In genomic region chr6:1396952-1397868, GRCh38 we compare ENCODE assay signal across 8 cellular contexts. TPM values are rescaled to one million over a fixed set of nuclear protein-coding genes. Genes with fewer than 3 reads are reported as not detected.
DNase-seq lines count a peak whose midpoint lies in the region; ATAC-seq, FAIRE-seq and TF ChIP-seq lines count a peak whose summit lies in the region.

No MANE protein-coding gene starts in this region.

- no peaks in the 10 kb centered on the region for H3K9me3 ChIP-seq in CD8-positive, alpha-beta memory T cell (ENCODE audit: low read length)
- H3K9me3 ChIP-seq in kidney (ENCODE audit: control insufficient read depth in 1 of 2, low read length in 2 of 2): no peaks in the 10 kb centered on the region

- POLR2A ChIA-PET in CD8-positive, alpha-beta memory T cell (lab: Charles Lee): interaction anchor here (0.7 kb wide), 1 partner anchor 947 kb away, joined by 4 read pairs; no protein-coding TSS in a partner anchor
- POLR2A ChIA-PET in MCF 10A (lab: Yijun Ruan, JAX): interaction anchor here (0.6 to 1.4 kb wide), 6 partner anchors 11 to 767 kb away, joined by 3 to 5 read pairs (median 3); no protein-coding TSS in a partner anchor

- TF ChIP-seq CTCF in VCaP (conservative IDR thresholded peaks at IDR 0.05) (peak; percentile 79), MCF 10A (IDR thresholded peaks at IDR 0.05; ENCODE audit: unreplicated experiment) (peak; percentile 89), kidney (IDR thresholded peaks at IDR 0.05; ENCODE audit: borderline replicate concordance, extremely low read depth, insufficient read depth) (peak; percentile 83)

- no peak overlapping the region for H3K4me3 ChIP-seq in CD8-positive, alpha-beta memory T cell (ENCODE audit: low read length)
- H3K4me3 ChIP-seq in kidney (ENCODE audit: low read length in 2 of 2): no peak overlapping the region

- H3K4me1 ChIP-seq in CD8-positive, alpha-beta memory T cell (ENCODE audit: insufficient read depth, low read length): no peaks in the 10 kb centered on the region
- H3K4me1 ChIP-seq in kidney (ENCODE audit: control insufficient read depth in 1 of 2, insufficient read depth in 1 of 2, low read depth in 1 of 2, low read length in 2 of 2): no peaks in the 10 kb centered on the region

- peak; percentile 58 for ATAC-seq in GM21619 (IDR thresholded peaks at IDR 0.05; ENCODE audit: unreplicated experiment)
- ATAC-seq in HG02623 (IDR thresholded peaks at IDR 0.05; ENCODE audit: unreplicated experiment): no peak

- BruUV-seq in MCF 10A (replicated peaks; lab: Mats Ljungman, UMichigan): no TSS peak

- peak; percentile 39 to 67 (median 50) for DNase-seq in CD8-positive, alpha-beta memory T cell
- DNase-seq in NCI-H146 (lab: John Stamatoyannopoulos, UW) (peak; percentile 27), MCF 10A (ENCODE audit: unreplicated experiment) (peak; percentile 75), kidney (peak; percentile 84)
- peak; percentile 68 for DNase-seq in stimulated activated CD4-positive, alpha-beta T cell treated with anti-CD3 and anti-CD28 coated beads, Interleukin-1b, Interleukin-23, amount 100 ng/mL, for 48 hours

- H3K4me1 Mint-ChIP-seq in CD8-positive, alpha-beta memory T cell: peaks cover 5 to 15% (median 5%) of the 10 kb centered on the region in 3 donors
- peaks cover 9% of the 10 kb centered on the region for H3K4me1 Mint-ChIP-seq in MCF 10A (ENCODE audit: insufficient read depth, unreplicated experiment)

- H3K9me3 Mint-ChIP-seq in CD8-positive, alpha-beta memory T cell: no peaks in the 10 kb centered on the region
- H3K9me3 Mint-ChIP-seq in MCF 10A (ENCODE audit: unreplicated experiment): no peaks in the 10 kb centered on the region

- no peaks in the 10 kb centered on the region for H3K36me3 ChIP-seq in CD8-positive, alpha-beta memory T cell (ENCODE audit: insufficient read depth, low read length)
- no peaks in the 10 kb centered on the region for H3K36me3 ChIP-seq in kidney (ENCODE audit: control insufficient read depth in 1 of 2, insufficient read depth in 2 of 2, low read length in 2 of 2)

- H3K27me3 ChIP-seq in CD8-positive, alpha-beta memory T cell (ENCODE audit: insufficient read depth, low read length, poor library complexity, severe bottlenecking): peaks cover 31% of the 10 kb centered on the region

- intact Hi-C loops in MCF 10A (cut with micrococcal nuclease) (loop anchor here (1.0 to 5.0 kb wide), 5 partner anchors 33 to 1210 kb away; no protein-coding TSS in a partner anchor), kidney (cut with DNase I) (loop anchor here (10.0 kb wide), 1 partner anchor 812 kb away; no protein-coding TSS in a partner anchor)

- H3K27ac ChIP-seq in CD8-positive, alpha-beta memory T cell (ENCODE audit: low read depth, low read length): no peak overlapping the region
- H3K27ac ChIP-seq in VCaP (no peak overlapping the region), kidney (ENCODE audit: low read depth in 2 of 2, low read length in 2 of 2) (no peak overlapping the region)

- H3K36me3 Mint-ChIP-seq in CD8-positive, alpha-beta memory T cell: no peaks in the 10 kb centered on the region
- H3K36me3 Mint-ChIP-seq in MCF 10A (ENCODE audit: insufficient read depth, unreplicated experiment): peaks cover 19% of the 10 kb centered on the region

- CTCF ChIA-PET in CD8-positive, alpha-beta memory T cell (lab: Charles Lee): interaction anchor here (0.9 to 3.5 kb wide), 16 partner anchors 9 to 1210 kb away, joined by 3 to 26 read pairs (median 4); no protein-coding TSS in a partner anchor
- CTCF ChIA-PET in MCF 10A (lab: Yijun Ruan, JAX): interaction anchor here (0.6 to 3.1 kb wide), 29 partner anchors 8 to 1212 kb away, joined by 3 to 21 read pairs (median 4); no protein-coding TSS in a partner anchor

- H3K27me3 Mint-ChIP-seq in CD8-positive, alpha-beta memory T cell: peaks cover 32 to 53% of the 10 kb centered on the region in 2 donors
- H3K27me3 Mint-ChIP-seq in MCF 10A (ENCODE audit: insufficient read depth, unreplicated experiment): no peaks in the 10 kb centered on the region

- no peak overlapping the region for H3K9ac ChIP-seq in kidney (ENCODE audit: low read length in 2 of 2)

- no peak for FAIRE-seq in kidney (lab: Jason Lieb, UNC)

- peak overlapping the region in 2 of 8 donors; percentile 20 to 27 for H3K27ac Mint-ChIP-seq in CD8-positive, alpha-beta memory T cell
- H3K27ac Mint-ChIP-seq in MCF 10A (ENCODE audit: low read depth, unreplicated experiment): peak overlapping the region; percentile 69

- peak overlapping the region in 1 of 7 donors; percentile 20 for H3K4me3 Mint-ChIP-seq in CD8-positive, alpha-beta memory T cell
- H3K4me3 Mint-ChIP-seq in MCF 10A (ENCODE audit: unreplicated experiment): no peak overlapping the region

RNA-seq across cellular contexts. Expression of gene FOXF2, which starts 7.8 kb away (rescaled TPM):
- not detected for total RNA-seq in CD8-positive, alpha-beta memory T cell
- polyA plus RNA-seq in CD8-positive, alpha-beta memory T cell: not detected
- 8.0 and 10.0 TPM in 2 replicates for total RNA-seq in MCF 10A (2022)
- total RNA-seq in kidney: 0.44 TPM
- polyA plus RNA-seq in kidney (ENCODE audit: insufficient read depth, low read depth, low replicate concordance): not detected

Comparison
In these comparisons a context has a peak if more than half of its experiments do, and no peak if none do; other contexts are left out.
1. DNase-seq: peak in every context shown above with its lines; median percentile 84 in kidney; 75 in MCF 10A; 68 in stimulated activated CD4-positive, alpha-beta T cell treated with anti-CD3 and anti-CD28 coated beads, Interleukin-1b, Interleukin-23, amount 100 ng/mL, for 48 hours; 50 in CD8-positive, alpha-beta memory T cell; 27 in NCI-H146.